14 cellular contexts compared by ENCODE assay signal in the genomic region with DNA sequence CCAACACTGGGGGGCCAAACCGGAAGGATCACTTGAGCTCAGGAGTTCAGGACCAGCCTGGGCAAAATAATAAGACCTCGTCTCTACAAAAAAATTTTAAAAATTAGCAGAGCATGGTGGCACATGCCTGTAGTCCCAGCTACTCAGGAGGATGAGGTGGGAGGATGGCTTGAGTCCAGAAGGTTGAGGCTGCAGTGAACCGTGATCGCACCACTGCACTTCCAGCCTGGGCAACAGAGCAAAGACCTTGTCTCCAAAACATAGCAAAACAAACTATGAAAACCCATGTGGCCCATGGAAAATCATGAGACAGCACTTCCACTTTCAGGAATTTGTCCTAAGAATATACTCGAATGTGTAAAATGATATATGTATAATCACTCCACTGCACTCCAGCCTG. TPM values are rescaled to one million over a fixed set of nuclear protein-coding genes. Genes with fewer than 3 reads are reported as not detected.
A peak's percentile ranks its signal among the peaks of the same experiment; 100 is the strongest.
DNase-seq lines count a peak whose midpoint lies in the region; ATAC-seq and TF ChIP-seq lines count a peak whose summit lies in the region.
"Had no signal": no experiment of that assay in that cellular context is flagged by ENCODE, and none has a peak within 500 bp of the region (broad histone marks: within the 10 kb centered on the region; RNA-seq: fewer than 3 reads in every experiment).

No MANE protein-coding gene starts in this region.

- H3K36me3 ChIP-seq in skeletal muscle tissue (ENCODE audit: control insufficient read depth in 3 of 3, insufficient read depth in 3 of 3, low read length in 3 of 3): peaks cover 18 to 56% (median 50%) of the 10 kb centered on the region in 3 donors
- H3K36me3 ChIP-seq: uterus had no signal

- peaks cover 22 to 45% (median 22%) of the 10 kb centered on the region in 3 donors for H3K4me1 ChIP-seq in skeletal muscle tissue (ENCODE audit: control insufficient read depth in 3 of 3, insufficient read depth in 3 of 3, low read length in 3 of 3)

- no peak for TF ChIP-seq CTCF in lower leg skin (IDR thresholded peaks at IDR 0.05)

- no peaks in the 10 kb centered on the region for H3K9me3 Mint-ChIP-seq in activated T-cell treated with anti-CD3 and anti-CD28 coated beads, Interleukin-2, amount 50 U/mL, for 24 hours

- H3K27me3 ChIP-seq in skeletal muscle tissue (ENCODE audit: control insufficient read depth in 3 of 3, insufficient read depth in 3 of 3, low read length in 3 of 3): no peaks in the 10 kb centered on the region
- H3K27me3 ChIP-seq: uterus had no signal

- ATAC-seq in T-helper 17 cell (no peak), HG03432 (IDR thresholded peaks at IDR 0.05; ENCODE audit: unreplicated experiment) (no peak)

- H3K4me1 Mint-ChIP-seq in activated T-cell treated with anti-CD3 and anti-CD28 coated beads, Interleukin-2, amount 50 U/mL, for 24 hours (ENCODE audit: low read depth): peaks cover 58% of the 10 kb centered on the region
- peaks cover 33% of the 10 kb centered on the region for H3K4me1 Mint-ChIP-seq in T-helper 17 cell

- H3K9ac ChIP-seq in skeletal muscle tissue (ENCODE audit: low read depth in 1 of 3, low read length in 3 of 3): no peak overlapping the region

- H3K27me3 Mint-ChIP-seq in activated T-cell treated with anti-CD3 and anti-CD28 coated beads, Interleukin-2, amount 50 U/mL, for 24 hours: no peaks in the 10 kb centered on the region
- H3K27me3 Mint-ChIP-seq in T-helper 17 cell: no peaks in the 10 kb centered on the region

- peak overlapping the region; percentile 54 for H3K27ac ChIP-seq in skeletal muscle tissue (ENCODE audit: low read depth, low read length)
- H3K27ac ChIP-seq: left ventricle myocardium inferior, uterus had no signal

- 52 to 58% methylated on average over 5 of the region's 5 CpGs for WGBS in lower leg skin, 2 donors

- H3K9me3 ChIP-seq in T-helper 17 cell (ENCODE audit: control insufficient read depth, low read length, poor library complexity, severe bottlenecking) (no peaks in the 10 kb centered on the region), skeletal muscle tissue (ENCODE audit: control insufficient read depth in 3 of 3, low read length in 3 of 3) (no peaks in the 10 kb centered on the region)
- H3K9me3 ChIP-seq: left ventricle myocardium inferior, uterus had no signal

- peak overlapping the region; percentile 94 for H3K27ac Mint-ChIP-seq in activated T-cell treated with anti-CD3 and anti-CD28 coated beads, Interleukin-2, amount 50 U/mL, for 24 hours
- H3K27ac Mint-ChIP-seq in T-helper 17 cell: peak overlapping the region; percentile 98

- no peak for TF ChIP-seq POLR2A in lower leg skin (IDR thresholded peaks at IDR 0.05)

- intact Hi-C loops in lower leg skin (cut with DNase I; ENCODE audit: low total_unique reads): no loop called here

- no peak for DNase-seq in activated T-cell treated with anti-CD3 and anti-CD28 coated beads, Interleukin-2, amount 50 U/mL, for 24 hours
- no peak for DNase-seq in activated T-cell treated with anti-CD3 and anti-CD28 coated beads, Interleukin-2, amount 50 U/mL, for 48 hours
- DNase-seq in T-helper 17 cell: no peak
- DNase-seq in fibroblast of peridontal ligament (ENCODE audit: extremely low read depth): peak; percentile 4
- no peak for DNase-seq in globus pallidus (ENCODE audit: low spot score)
- DNase-seq in lower leg skin (ENCODE audit: low spot score in 2 of 2): no peak
- DNase-seq: activated CD8-positive, alpha-beta memory T cell treated with anti-CD3 and anti-CD28 coated beads, Interleukin-2, amount 50 U/mL, for 48 hours; anterior cingulate cortex; left ventricle myocardium inferior; NCI-H2081 treated with DMSO at 0.1 percent for 48 hours; NCI-H69; uterus had no signal

- H3K36me3 Mint-ChIP-seq in activated T-cell treated with anti-CD3 and anti-CD28 coated beads, Interleukin-2, amount 50 U/mL, for 24 hours (ENCODE audit: low read depth): peaks cover 91% of the 10 kb centered on the region
- peaks cover 15% of the 10 kb centered on the region for H3K36me3 Mint-ChIP-seq in T-helper 17 cell (ENCODE audit: low read depth)

- H3K4me3 Mint-ChIP-seq in activated T-cell treated with anti-CD3 and anti-CD28 coated beads, Interleukin-2, amount 50 U/mL, for 24 hours: peak overlapping the region; percentile 12
- no peak overlapping the region for H3K4me3 Mint-ChIP-seq in T-helper 17 cell

- H3K4me3 ChIP-seq in skeletal muscle tissue (ENCODE audit: low read length in 3 of 3) (no peak overlapping the region), lower leg skin (ENCODE audit: low read depth, poor library complexity, severe bottlenecking) (no peak overlapping the region)
- H3K4me3 ChIP-seq: left ventricle myocardium inferior, uterus had no signal

RNA-seq across cellular contexts. Expression of a gene that starts 6.1 kb away (rescaled TPM):
- total RNA-seq in T-helper 17 cell: 10 to 100 TPM; 56.4 to 58.3 TPM
- 47.5 TPM for total RNA-seq in skeletal muscle tissue
- total RNA-seq in lower leg skin: 10 to 100 TPM; 32.8 to 38.7 (median 35.9) TPM

RNA-seq across cellular contexts. Expression of a gene that starts 58.0 kb away (rescaled TPM):
- total RNA-seq in T-helper 17 cell: 10 to 100 TPM; 12.9 to 15.5 TPM
- total RNA-seq in skeletal muscle tissue: 9.4 TPM
- total RNA-seq in lower leg skin: 10 to 100 TPM in 3 of 4 donors, 1 to 10 TPM in 1; 9.3 to 12.2 (median 10.7) TPM
